Comparison of ENCODE assay signal across 8 cellular contexts in the genomic region with DNA sequence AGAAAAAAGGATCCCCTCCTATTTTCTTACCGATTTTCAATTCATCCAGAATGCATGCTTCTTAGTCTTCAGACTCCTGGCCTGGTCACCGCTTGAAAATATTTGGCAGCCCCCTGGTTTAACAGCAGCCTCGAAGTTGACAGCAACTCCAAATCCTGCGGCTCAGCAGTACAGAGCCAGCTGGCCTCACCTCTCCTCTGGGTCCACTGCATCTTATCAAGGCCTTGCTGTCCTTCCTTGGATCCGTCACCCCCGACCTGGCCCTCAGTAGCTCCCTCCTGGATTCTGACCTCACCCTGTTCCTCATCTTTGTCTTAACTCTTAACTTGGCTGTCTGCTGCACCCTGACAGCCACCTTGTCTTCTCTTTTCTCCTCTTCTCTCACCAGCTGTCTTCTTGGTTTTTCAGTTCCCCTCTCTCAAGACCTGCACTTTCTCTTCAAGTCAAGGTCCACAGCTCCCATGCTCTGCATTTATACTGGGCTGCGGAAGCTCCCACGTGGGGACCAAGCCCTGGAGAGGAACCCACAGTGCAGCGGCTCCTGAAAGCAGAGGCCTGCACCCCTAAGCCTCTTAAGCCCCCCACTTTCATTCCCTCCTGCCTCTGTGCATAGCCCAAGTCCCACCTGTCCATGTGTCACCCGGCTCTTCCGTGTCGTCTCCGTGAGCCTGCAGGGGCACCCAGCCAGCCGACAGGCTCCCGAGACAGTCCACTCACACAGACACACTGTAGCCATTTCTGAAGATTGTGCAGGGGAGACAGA.
DNase-seq lines count a peak whose midpoint lies in the region; ATAC-seq and TF ChIP-seq lines count a peak whose summit lies in the region.

No MANE protein-coding gene starts in this region.

- intact Hi-C loops in dendritic cell treated with granulocyte-macrophage colony-stimulating factor and Interleukin-4, amounts not matched to agents 40 ng/mL and 50 ng/mL, for 4 days (cut with micrococcal nuclease), result no loop called here

- no peak for TF ChIP-seq CTCF in DOHH2 (IDR thresholded peaks at IDR 0.05; ENCODE audit: low read depth, low read length, poor library complexity, severe bottlenecking)

- H3K36me3 Mint-ChIP-seq in dendritic cell treated with granulocyte-macrophage colony-stimulating factor and Interleukin-4, amounts not matched to agents 40 ng/mL and 50 ng/mL, for 4 days (ENCODE audit: low read depth), result peaks cover 38% of the 10 kb centered on the region

- peaks cover 5% of the 10 kb centered on the region; the same call in 1 of the 2 replicates for H3K27me3 ChIP-seq in DOHH2 (ENCODE audit: control insufficient read depth, low read length)

- H3K27ac ChIP-seq in DOHH2 (ENCODE audit: low read depth, low read length), result peak overlapping the region; percentile 75

- H3K4me3 Mint-ChIP-seq in dendritic cell treated with granulocyte-macrophage colony-stimulating factor and Interleukin-4, amounts not matched to agents 40 ng/mL and 50 ng/mL, for 4 days, result no peak overlapping the region

- ATAC-seq in HG03066 (IDR thresholded peaks at IDR 0.05; ENCODE audit: low read depth, unreplicated experiment), result peak; percentile 65

- no peaks in the 10 kb centered on the region for H3K36me3 ChIP-seq in DOHH2 (ENCODE audit: control insufficient read depth, low read length)

- peaks cover 64% of the 10 kb centered on the region for H3K4me1 Mint-ChIP-seq in dendritic cell treated with granulocyte-macrophage colony-stimulating factor and Interleukin-4, amounts not matched to agents 40 ng/mL and 50 ng/mL, for 4 days (ENCODE audit: low read depth)

- H3K4me2 ChIP-seq in DOHH2 (ENCODE audit: low read length), result peak overlapping the region; percentile 93

- no peaks in the 10 kb centered on the region for H3K9me2 ChIP-seq in DOHH2 (replicated peaks; ENCODE audit: control insufficient read depth, low read length)

- peak overlapping the region; percentile 21 for H3K27ac Mint-ChIP-seq in dendritic cell treated with granulocyte-macrophage colony-stimulating factor and Interleukin-4, amounts not matched to agents 40 ng/mL and 50 ng/mL, for 4 days

- peak; percentile 80 for DNase-seq in GM19238 (ENCODE audit: insufficient read length, low spot score)
- no peak for DNase-seq in AG20443 (ENCODE audit: low spot score)
- DNase-seq in D341Med (ENCODE audit: low spot score), result no peak
- no peak for DNase-seq in activated T-cell treated with anti-CD3 and anti-CD28 coated beads, Interleukin-2, amount 50 U/mL, for 48 hours
- no peak for DNase-seq in T-helper 2 cell

- no peaks in the 10 kb centered on the region for H3K9me3 Mint-ChIP-seq in dendritic cell treated with granulocyte-macrophage colony-stimulating factor and Interleukin-4, amounts not matched to agents 40 ng/mL and 50 ng/mL, for 4 days

- no peaks in the 10 kb centered on the region for H3K27me3 Mint-ChIP-seq in dendritic cell treated with granulocyte-macrophage colony-stimulating factor and Interleukin-4, amounts not matched to agents 40 ng/mL and 50 ng/mL, for 4 days

- peaks cover 50% of the 10 kb centered on the region for H3K4me1 ChIP-seq in DOHH2 (ENCODE audit: control insufficient read depth, low read length)

- 0 out of 2 replicates have a peak, but pooled peaks cover 5% of the 10 kb centered on the region for H3F3A ChIP-seq in DOHH2 (ENCODE audit: control insufficient read depth, insufficient read depth)

- peaks cover 3% of the 10 kb centered on the region; the same call in 1 of the 2 replicates for H3K79me2 ChIP-seq in DOHH2 (ENCODE audit: control insufficient read depth, low read length)

- H3K4me3 ChIP-seq in DOHH2 (ENCODE audit: low read length), result peak overlapping the region; percentile 78

- no peaks in the 10 kb centered on the region for H3K9me3 ChIP-seq in DOHH2 (ENCODE audit: control insufficient read depth, insufficient read depth, low read length)

- H4K20me1 ChIP-seq in DOHH2 (ENCODE audit: control insufficient read depth, insufficient read depth, low read depth, low read length), result no peaks in the 10 kb centered on the region
